ENCODE assay signal across 1 cellular context in the genomic region with DNA sequence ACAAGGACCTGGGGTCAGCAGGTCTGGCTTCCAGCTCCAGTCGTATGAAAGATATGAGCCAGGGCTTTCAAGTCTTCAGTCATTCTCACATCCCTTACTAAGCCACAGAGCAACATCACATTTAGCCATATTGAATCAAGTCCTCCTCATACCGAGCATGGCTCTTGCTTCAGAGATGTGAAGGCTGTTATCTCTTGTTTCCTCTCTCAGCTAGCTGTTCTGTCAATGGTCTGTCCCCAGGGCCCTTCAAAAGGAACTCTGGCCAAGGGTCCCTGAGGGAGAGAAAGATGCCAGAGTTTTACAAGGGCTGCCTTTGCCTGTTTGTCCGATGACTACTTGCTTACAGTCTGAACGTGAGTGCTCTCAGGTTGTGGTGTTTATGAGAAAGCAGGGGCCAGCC.
TF ChIP-seq lines count a peak whose summit lies in the region.

No MANE protein-coding gene starts in this region.

TF ChIP-seq in GM23338, 12 proteins besides CTCF, POLR2A, EP300 and RAD21 (continued from another document):
- TF ChIP-seq, protein P1, sequence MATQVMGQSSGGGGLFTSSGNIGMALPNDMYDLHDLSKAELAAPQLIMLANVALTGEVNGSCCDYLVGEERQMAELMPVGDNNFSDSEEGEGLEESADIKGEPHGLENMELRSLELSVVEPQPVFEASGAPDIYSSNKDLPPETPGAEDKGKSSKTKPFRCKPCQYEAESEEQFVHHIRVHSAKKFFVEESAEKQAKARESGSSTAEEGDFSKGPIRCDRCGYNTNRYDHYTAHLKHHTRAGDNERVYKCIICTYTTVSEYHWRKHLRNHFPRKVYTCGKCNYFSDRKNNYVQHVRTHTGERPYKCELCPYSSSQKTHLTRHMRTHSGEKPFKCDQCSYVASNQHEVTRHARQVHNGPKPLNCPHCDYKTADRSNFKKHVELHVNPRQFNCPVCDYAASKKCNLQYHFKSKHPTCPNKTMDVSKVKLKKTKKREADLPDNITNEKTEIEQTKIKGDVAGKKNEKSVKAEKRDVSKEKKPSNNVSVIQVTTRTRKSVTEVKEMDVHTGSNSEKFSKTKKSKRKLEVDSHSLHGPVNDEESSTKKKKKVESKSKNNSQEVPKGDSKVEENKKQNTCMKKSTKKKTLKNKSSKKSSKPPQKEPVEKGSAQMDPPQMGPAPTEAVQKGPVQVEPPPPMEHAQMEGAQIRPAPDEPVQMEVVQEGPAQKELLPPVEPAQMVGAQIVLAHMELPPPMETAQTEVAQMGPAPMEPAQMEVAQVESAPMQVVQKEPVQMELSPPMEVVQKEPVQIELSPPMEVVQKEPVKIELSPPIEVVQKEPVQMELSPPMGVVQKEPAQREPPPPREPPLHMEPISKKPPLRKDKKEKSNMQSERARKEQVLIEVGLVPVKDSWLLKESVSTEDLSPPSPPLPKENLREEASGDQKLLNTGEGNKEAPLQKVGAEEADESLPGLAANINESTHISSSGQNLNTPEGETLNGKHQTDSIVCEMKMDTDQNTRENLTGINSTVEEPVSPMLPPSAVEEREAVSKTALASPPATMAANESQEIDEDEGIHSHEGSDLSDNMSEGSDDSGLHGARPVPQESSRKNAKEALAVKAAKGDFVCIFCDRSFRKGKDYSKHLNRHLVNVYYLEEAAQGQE (IDR thresholded peaks at IDR 0.05; ENCODE audit: unreplicated experiment): no peak
TF ChIP-seq in GM23338: peak in this region for 0.
